In genomic region chr19:12730054-12730453, GRCh38 we compare ENCODE assay signal across 1 cellular context.
TF ChIP-seq lines count a peak whose summit lies in the region.

No MANE protein-coding gene starts in this region.

TF ChIP-seq in K562, 482 proteins besides CTCF, POLR2A, EP300 and RAD21:
- TF ChIP-seq SPI1 (IDR thresholded peaks at IDR 0.05; ENCODE audit: borderline replicate concordance, low read depth, low read length) (peak; percentile 83), NCOA4 (IDR thresholded peaks at IDR 0.05; ENCODE audit: partially characterized antibody) (no peak)
